Comparison of ENCODE assay signal across 8 cellular contexts in genomic region chr1:28172690-28173150, GRCh38. TPM values are rescaled to one million over a fixed set of nuclear protein-coding genes. Genes with fewer than 3 reads are reported as not detected.
DNase-seq lines count a peak whose midpoint lies in the region; ATAC-seq and TF ChIP-seq lines count a peak whose summit lies in the region.

No MANE protein-coding gene starts in this region.

- no peak for TF ChIP-seq CTCF in fibroblast of villous mesenchyme (IDR thresholded peaks at IDR 0.05; ENCODE audit: insufficient read depth, low read depth, low read length)

- peak; percentile 17 to 24 for DNase-seq in stimulated activated CD4-positive, alpha-beta T cell treated with anti-CD3 and anti-CD28 coated beads, Interleukin-15, amount 100 ng/mL, for 48 hours (ENCODE audit: low read depth in 2 of 2)
- DNase-seq in stimulated activated CD4-positive, alpha-beta T cell treated with anti-CD3 and anti-CD28 coated beads, Interleukin-4, amount 100 ng/mL, for 4 hours: no peak
- DNase-seq in SKM-1 treated with dmso at 0.1 percent for 144 hours (lab: John Stamatoyannopoulos, UW; ENCODE audit: unreplicated experiment): peak; percentile 87
- DNase-seq in fibroblast of villous mesenchyme (ENCODE audit: low read depth): peak; percentile 80
- peak; percentile 58 for DNase-seq in stimulated activated CD8-positive, alpha-beta memory T cell treated with anti-CD3 and anti-CD28 coated beads, Interleukin-4, amount 100 ng/mL, for 48 hours
- no peak for DNase-seq in NCI-H345 (lab: John Stamatoyannopoulos, UW)
- DNase-seq in NCI-H1105 (lab: John Stamatoyannopoulos, UW): no peak

- ATAC-seq in HG03045 (IDR thresholded peaks at IDR 0.05; ENCODE audit: unreplicated experiment): peak; percentile 58

- no peak overlapping the region for H3K4me3 ChIP-seq in fibroblast of villous mesenchyme (ENCODE audit: low read depth, low read length)

RNA-seq across cellular contexts. Expression of gene PTAFR, which starts 3.8 kb away (rescaled TPM):
- under 0.01 TPM in 2 replicates for total RNA-seq in fibroblast of villous mesenchyme

Comparison
In these comparisons a context has a peak if more than half of its experiments do, and no peak if none do; other contexts are left out.
1. DNase-seq: peak in stimulated activated CD4-positive, alpha-beta T cell treated with anti-CD3 and anti-CD28 coated beads, Interleukin-15, amount 100 ng/mL, for 48 hours (2 of 2), SKM-1 treated with dmso at 0.1 percent for 144 hours (single experiment), fibroblast of villous mesenchyme (single experiment) and stimulated activated CD8-positive, alpha-beta memory T cell treated with anti-CD3 and anti-CD28 coated beads, Interleukin-4, amount 100 ng/mL, for 48 hours (single experiment); none in stimulated activated CD4-positive, alpha-beta T cell treated with anti-CD3 and anti-CD28 coated beads, Interleukin-4, amount 100 ng/mL, for 4 hours (0 of 2), NCI-H345 (single experiment) and NCI-H1105 (single experiment).